ENCODE assay signal across 24 cellular contexts in genomic region chr5:14545890-14546289, GRCh38.
"Had no signal": no experiment of that assay in that cellular context is flagged by ENCODE, and none has a peak within 500 bp of the region (broad histone marks: within the 10 kb centered on the region; RNA-seq: fewer than 3 reads in every experiment).

No MANE protein-coding gene starts in this region.

- ATAC-seq: activated CD8-positive, alpha-beta memory T cell treated with anti-CD3 and anti-CD28 coated beads, Interleukin-2, amount 10 ng/mL, durations not matched to agents 7 days and 5 days; activated CD8-positive, alpha-beta T cell treated with anti-CD3 and anti-CD28 coated beads for 36 hours; effector memory CD8-positive, alpha-beta T cell; esophagus mucosa; naive thymus-derived CD4-positive, alpha-beta T cell; T-helper 17 cell had no signal

- DNase-seq: activated CD4-positive, alpha-beta T cell treated with anti-CD3 and anti-CD28 coated beads for 48 hours; activated CD8-positive, alpha-beta memory T cell treated with anti-CD3 and anti-CD28 coated beads, Interleukin-2, amount 10 ng/mL, durations not matched to agents 7 days and 5 days; activated CD8-positive, alpha-beta T cell treated with anti-CD3 and anti-CD28 coated beads for 36 hours; activated effector memory CD4-positive, alpha-beta T cell treated with anti-CD3 and anti-CD28 coated beads, Interleukin-2, amount 50 U/mL, for 16 hours; activated naive CD4-positive, alpha-beta T cell treated with anti-CD3 and anti-CD28 coated beads, Interleukin-2, amount 10 ng/mL, durations not matched to agents 7 days and 5 days; activated T-cell treated with anti-CD3 and anti-CD28 coated beads for 4 hours; brain microvascular endothelial cell; caudate nucleus; dermis blood vessel endothelial cell; effector memory CD8-positive, alpha-beta T cell; foreskin melanocyte; glutamatergic neuron; naive thymus-derived CD4-positive, alpha-beta T cell; posterior cingulate gyrus; retina; spleen; stimulated activated CD4-positive, alpha-beta T cell treated with anti-CD3 and anti-CD28 coated beads, Interleukin-4, amount 100 ng/mL, for 24 hours; stimulated activated naive CD4-positive, alpha-beta T cell treated with Interleukin-2 at 50 U/mL for 16 hours; SW 1271; T-helper 17 cell; thyroid gland had no signal

- H3K27me3 ChIP-seq: ascending aorta, hepatocyte, spleen, thyroid gland had no signal

- H3K27ac ChIP-seq: ascending aorta, brain microvascular endothelial cell, hepatocyte, thyroid gland had no signal
